Comparison of ENCODE assay signal across 8 cellular contexts in genomic region chr10:68560916-68561691, GRCh38. TPM values are rescaled to one million over a fixed set of nuclear protein-coding genes. Genes with fewer than 3 reads are reported as not detected.
A peak's percentile ranks its signal among the peaks of the same experiment; 100 is the strongest.
DNase-seq lines count a peak whose midpoint lies in the region; ATAC-seq, FAIRE-seq and TF ChIP-seq lines count a peak whose summit lies in the region.

No MANE protein-coding gene starts in this region.

- WGBS in esophagus, 2 donors, result 2 to 3% methylated on average over 48 to 50 of the region's 50 CpGs

- DNase-seq in stimulated activated CD4-positive, alpha-beta T cell treated with anti-CD3 and anti-CD28 coated beads, Interleukin-4, amount 100 ng/mL, for 1 hour, result peak; percentile 4
- DNase-seq in stimulated activated CD4-positive, alpha-beta T cell treated with anti-CD3 and anti-CD28 coated beads, Interleukin-4, amount 100 ng/mL, for 24 hours, result no peak
- DNase-seq in T-cell (peak in 3 of 34 experiments; percentile 4 to 8 (median 4)), D721Med (ENCODE audit: insufficient read length, low spot score) (no peak)
- no peak for DNase-seq in natural killer cell treated with Interleukin-12 subunit alpha and Interleukin-12 subunit beta and Interleukin-15 and Interleukin-18, amount 100 ng/mL, for 72 hours (ENCODE audit: low spot score)

- CTCF ChIA-PET in T-cell (lab: Charles Lee), result no interaction called here

- peak overlapping the region in 1 of 2 donors; percentile 16 for H3K27ac ChIP-seq in esophagus (ENCODE audit: low read depth in 2 of 2, low read length in 1 of 2)

- TF ChIP-seq CTCF in D721Med (IDR thresholded peaks at IDR 0.05; ENCODE audit: insufficient read depth, missing control alignments), result no peak

- H3K9me3 ChIP-seq in esophagus (ENCODE audit: control insufficient read depth in 2 of 2, insufficient read depth in 1 of 2, low read depth in 1 of 2, low read length in 1 of 2), result no peaks in the 10 kb centered on the region

- POLR2A ChIA-PET in T-cell (lab: Charles Lee), result no interaction called here

- ATAC-seq in T-cell (replicated peaks in 1 of 4) (peak in 2 of 4 experiments; percentile 31 to 33), GM19023 (IDR thresholded peaks at IDR 0.05; ENCODE audit: unreplicated experiment) (no peak), HG03378 (IDR thresholded peaks at IDR 0.05; ENCODE audit: unreplicated experiment) (no peak)
- peak; percentile 11 to 22 for ATAC-seq in natural killer cell treated with Interleukin-12 subunit alpha and Interleukin-12 subunit beta and Interleukin-15 and Interleukin-18, amount 100 ng/mL, for 72 hours

- H3K9me3 Mint-ChIP-seq in T-cell, result no peaks in the 10 kb centered on the region
- no peaks in the 10 kb centered on the region for H3K9me3 Mint-ChIP-seq in natural killer cell treated with Interleukin-12 subunit alpha and Interleukin-12 subunit beta and Interleukin-15 and Interleukin-18, amount 100 ng/mL, for 72 hours

- H3K36me3 ChIP-seq in esophagus (ENCODE audit: control insufficient read depth in 2 of 2, insufficient read depth in 2 of 2, low read length in 1 of 2), result no peaks in the 10 kb centered on the region

- no peaks in the 10 kb centered on the region for H3K27me3 ChIP-seq in esophagus (ENCODE audit: control insufficient read depth in 1 of 2, insufficient read depth in 2 of 2, low read length in 2 of 2)

- peaks cover 4 to 7% of the 10 kb centered on the region in 2 donors for H3K4me1 ChIP-seq in esophagus (ENCODE audit: control insufficient read depth in 2 of 2, insufficient read depth in 2 of 2, low read length in 1 of 2)

- H3K27ac Mint-ChIP-seq in T-cell, result peak overlapping the region in 1 of 2 donors; percentile 73
- no peak overlapping the region for H3K27ac Mint-ChIP-seq in natural killer cell treated with Interleukin-12 subunit alpha and Interleukin-12 subunit beta and Interleukin-15 and Interleukin-18, amount 100 ng/mL, for 72 hours

- H3K4me1 Mint-ChIP-seq in T-cell, result peaks cover 26 to 29% (median 27%) of the 10 kb centered on the region in 3 donors
- H3K4me1 Mint-ChIP-seq in natural killer cell treated with Interleukin-12 subunit alpha and Interleukin-12 subunit beta and Interleukin-15 and Interleukin-18, amount 100 ng/mL, for 72 hours (ENCODE audit: low read depth in 2 of 2), result peaks cover 18 to 27% of the 10 kb centered on the region in 2 donors

- FAIRE-seq in D721Med (lab: Jason Lieb, UNC), result no peak

- H3K4me3 Mint-ChIP-seq in T-cell, result peak overlapping the region; percentile 74 to 76 (median 74)
- peak overlapping the region; percentile 70 for H3K4me3 Mint-ChIP-seq in natural killer cell treated with Interleukin-12 subunit alpha and Interleukin-12 subunit beta and Interleukin-15 and Interleukin-18, amount 100 ng/mL, for 72 hours

- H3K27me3 Mint-ChIP-seq in T-cell, result peaks cover 48 to 63% of the 10 kb centered on the region in 2 donors
- H3K27me3 Mint-ChIP-seq in natural killer cell treated with Interleukin-12 subunit alpha and Interleukin-12 subunit beta and Interleukin-15 and Interleukin-18, amount 100 ng/mL, for 72 hours, result peaks cover 42 to 65% of the 10 kb centered on the region in 2 donors

- H3K4me3 ChIP-seq in esophagus (ENCODE audit: low read depth in 1 of 2, low read length in 2 of 2), result peak overlapping the region; percentile 59 to 69

- H3K36me3 Mint-ChIP-seq in T-cell, result no peaks in the 10 kb centered on the region
- H3K36me3 Mint-ChIP-seq in natural killer cell treated with Interleukin-12 subunit alpha and Interleukin-12 subunit beta and Interleukin-15 and Interleukin-18, amount 100 ng/mL, for 72 hours, result no peaks in the 10 kb centered on the region

RNA-seq across cellular contexts. Expression of gene TET1, which starts 1.0 kb away (rescaled TPM):
- 1 to 10 TPM; 1.6 to 3.6 (median 1.9) TPM for total RNA-seq in T-cell
- under 1 TPM; 0.05 to 0.16 TPM for polyA plus RNA-seq in esophagus
- total RNA-seq in natural killer cell treated with Interleukin-12 subunit alpha and Interleukin-12 subunit beta and Interleukin-15 and Interleukin-18, amount 100 ng/mL, for 72 hours, result under 1 TPM; 0.31 to 0.45 TPM

RNA-seq across cellular contexts. Expression of gene SLC25A16, which starts 33.8 kb away (rescaled TPM):
- total RNA-seq in T-cell, result 10 to 100 TPM; 19.0 to 25.9 (median 23.7) TPM
- polyA plus RNA-seq in esophagus, result 10 to 100 TPM in 1 of 2 donors, 1 to 10 TPM in 1; 6.2 to 11.6 TPM
- 10 to 100 TPM; 28.9 to 41.3 TPM for total RNA-seq in natural killer cell treated with Interleukin-12 subunit alpha and Interleukin-12 subunit beta and Interleukin-15 and Interleukin-18, amount 100 ng/mL, for 72 hours

Comparison
In these comparisons a context has a peak if more than half of its experiments do, and no peak if none do; other contexts are left out.
1. ATAC-seq: peak in natural killer cell treated with Interleukin-12 subunit alpha and Interleukin-12 subunit beta and Interleukin-15 and Interleukin-18, amount 100 ng/mL, for 72 hours (2 of 2); none in GM19023 (single experiment) and HG03378 (single experiment).